9 cellular contexts compared by ENCODE assay signal in the genomic region with DNA sequence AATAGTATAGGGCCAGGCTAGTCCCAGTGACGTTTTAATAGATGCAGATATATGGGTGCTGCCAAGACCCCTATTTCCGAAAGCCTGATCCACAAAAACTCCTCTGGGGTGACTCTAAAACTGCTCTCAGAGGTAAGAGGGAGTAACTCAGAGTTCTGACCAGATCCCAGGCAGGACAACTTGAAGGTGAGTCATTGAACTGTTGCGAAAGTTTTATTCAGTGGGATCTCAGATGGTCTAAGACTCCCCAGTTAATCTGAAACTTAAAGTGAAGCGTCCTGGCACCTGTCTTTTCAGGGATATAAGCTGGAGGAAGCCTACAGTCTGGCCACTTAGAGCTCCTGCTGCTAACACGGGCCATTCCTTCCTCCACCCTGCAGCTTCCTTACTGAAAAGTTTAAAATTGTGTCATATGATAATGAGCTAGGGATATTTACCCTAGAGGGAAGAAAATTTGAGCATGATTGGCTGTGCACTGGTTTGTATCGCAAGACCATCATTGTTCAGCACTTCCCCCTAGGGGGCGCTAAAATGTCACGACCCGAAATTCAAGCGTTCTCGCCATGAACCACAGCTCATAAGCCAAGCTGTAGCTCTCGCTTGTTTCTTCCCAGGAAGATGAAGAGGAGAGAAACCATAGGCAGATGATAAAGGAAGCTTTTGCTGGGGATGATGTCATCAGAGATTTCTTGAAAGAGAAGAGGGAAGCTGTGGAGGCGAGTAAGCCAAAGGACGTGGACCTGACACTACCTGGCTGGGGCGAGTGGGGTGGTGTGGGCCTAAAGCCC. TPM values are rescaled to one million over a fixed set of nuclear protein-coding genes. Genes with fewer than 3 reads are reported as not detected.
A peak's percentile ranks its signal among the peaks of the same experiment; 100 is the strongest.
DNase-seq lines count a peak whose midpoint lies in the region; ATAC-seq and TF ChIP-seq lines count a peak whose summit lies in the region.
"Had no signal": no experiment of that assay in that cellular context is flagged by ENCODE, and none has a peak within 500 bp of the region (broad histone marks: within the 10 kb centered on the region; RNA-seq: fewer than 3 reads in every experiment).

No MANE protein-coding gene starts in this region.

- no peaks in the 10 kb centered on the region for H3K79me1 ChIP-seq in mesendoderm (ENCODE audit: low read length)

- no peaks in the 10 kb centered on the region for H3K4me1 ChIP-seq in mesendoderm (ENCODE audit: control insufficient read depth, low read depth, low read length)

- H2BK5ac ChIP-seq in mesendoderm (ENCODE audit: low read length) = no peak overlapping the region

- H3K9me3 Mint-ChIP-seq in Calu3 (ENCODE audit: low read depth, unreplicated experiment) = no peaks in the 10 kb centered on the region
- no peaks in the 10 kb centered on the region for H3K9me3 Mint-ChIP-seq in activated CD4-positive, alpha-beta memory T cell treated with anti-CD3 and anti-CD28 coated beads for 36 hours
- H3K9me3 Mint-ChIP-seq: activated naive CD4-positive, alpha-beta T cell treated with anti-CD3 and anti-CD28 coated beads, Interleukin-2, amount 50 U/mL, for 24 hours had no signal

- peaks cover 53% of the 10 kb centered on the region for H3K36me3 Mint-ChIP-seq in Calu3 (ENCODE audit: insufficient read depth, unreplicated experiment)
- H3K36me3 Mint-ChIP-seq in activated CD4-positive, alpha-beta memory T cell treated with anti-CD3 and anti-CD28 coated beads for 36 hours = peaks cover 35% of the 10 kb centered on the region

- DNase-seq in Calu3 (peak; percentile 73), H7 (peak; percentile 81), NCI-H460 (ENCODE audit: extremely low read depth, low read depth) (peak; percentile 81), mesendoderm (peak; percentile 68)
- peak; percentile 76 for DNase-seq in activated CD4-positive, alpha-beta memory T cell treated with anti-CD3 and anti-CD28 coated beads for 36 hours
- DNase-seq in effector CD4-positive, alpha-beta T cell = peak; percentile 58
- DNase-seq in stimulated activated CD8-positive, alpha-beta memory T cell treated with anti-CD3 and anti-CD28 coated beads, Interleukin-4, amount 100 ng/mL, for 1 hour (ENCODE audit: low read depth in 2 of 2, low spot score in 1 of 2) = peak; percentile 25 to 46

- no peak overlapping the region for H3K4me3 Mint-ChIP-seq in Calu3 (ENCODE audit: low read depth, unreplicated experiment)
- no peak overlapping the region for H3K4me3 Mint-ChIP-seq in activated CD4-positive, alpha-beta memory T cell treated with anti-CD3 and anti-CD28 coated beads for 36 hours
- H3K4me3 Mint-ChIP-seq: activated naive CD4-positive, alpha-beta T cell treated with anti-CD3 and anti-CD28 coated beads, Interleukin-2, amount 50 U/mL, for 24 hours had no signal

- no peaks in the 10 kb centered on the region for H3K4me1 Mint-ChIP-seq in Calu3 (ENCODE audit: low read depth, unreplicated experiment)
- H3K4me1 Mint-ChIP-seq in activated CD4-positive, alpha-beta memory T cell treated with anti-CD3 and anti-CD28 coated beads for 36 hours (ENCODE audit: low read depth) = peaks cover 4% of the 10 kb centered on the region

- POLR2A ChIA-PET in activated CD4-positive, alpha-beta memory T cell treated with anti-CD3 and anti-CD28 coated beads for 36 hours (lab: Charles Lee) = interaction anchor here (0.7 to 1.2 kb wide), 2 partner anchors 103 to 135 kb away, joined by 3 read pairs; no protein-coding TSS in a partner anchor

- no peak overlapping the region for H4K5ac ChIP-seq in mesendoderm (ENCODE audit: low read length)

- CTCF ChIA-PET in Calu3 (lab: Charles Lee) = interaction anchor here (0.6 to 1.6 kb wide), 4 partner anchors 14 to 135 kb away, joined by 3 to 18 read pairs (median 11); partner anchors contain the start of gene UTP14A
- CTCF ChIA-PET in activated CD4-positive, alpha-beta memory T cell treated with anti-CD3 and anti-CD28 coated beads for 36 hours (lab: Charles Lee) = interaction anchor here (0.6 to 3.7 kb wide), 28 partner anchors 9 to 331 kb away, joined by 3 to 102 read pairs (median 4); partner anchors contain the start of gene UTP14A

- H3K4me2 ChIP-seq in mesendoderm (ENCODE audit: low read length) = no peak overlapping the region

- H3K27me3 ChIP-seq in H7 (ENCODE audit: control insufficient read depth, insufficient read depth, low read length) (no peaks in the 10 kb centered on the region), mesendoderm (ENCODE audit: insufficient read depth, low read length, poor library complexity) (no peaks in the 10 kb centered on the region)

- H2AK5ac ChIP-seq in mesendoderm (ENCODE audit: low read length) = no peak overlapping the region

- no peak overlapping the region for H4K8ac ChIP-seq in mesendoderm (ENCODE audit: low read depth, low read length)

- no peak for ATAC-seq in HG03469 (IDR thresholded peaks at IDR 0.05; ENCODE audit: unreplicated experiment)

- H3K4ac ChIP-seq in mesendoderm (ENCODE audit: low read depth, low read length) = no peak overlapping the region

- TF ChIP-seq CTCF in Calu3 (IDR thresholded peaks at IDR 0.05; ENCODE audit: unreplicated experiment) = peak; percentile 62

- no peak overlapping the region for H3K27ac ChIP-seq in mesendoderm (ENCODE audit: low read depth, low read length)

- no peaks in the 10 kb centered on the region for H3K27me3 Mint-ChIP-seq in Calu3 (ENCODE audit: unreplicated experiment)
- no peaks in the 10 kb centered on the region for H3K27me3 Mint-ChIP-seq in activated CD4-positive, alpha-beta memory T cell treated with anti-CD3 and anti-CD28 coated beads for 36 hours
- H3K27me3 Mint-ChIP-seq: activated naive CD4-positive, alpha-beta T cell treated with anti-CD3 and anti-CD28 coated beads, Interleukin-2, amount 50 U/mL, for 24 hours had no signal

- no peak overlapping the region for H2BK15ac ChIP-seq in mesendoderm (replicated peaks; ENCODE audit: low read depth)

- H3K9ac ChIP-seq in mesendoderm (ENCODE audit: low read length) = no peak overlapping the region

- no peak overlapping the region for H3K23ac ChIP-seq in mesendoderm (ENCODE audit: low read length)

- no peak overlapping the region for H3K18ac ChIP-seq in mesendoderm (ENCODE audit: low read length)

- no peak overlapping the region for H3K27ac Mint-ChIP-seq in Calu3 (ENCODE audit: unreplicated experiment)
- no peak overlapping the region for H3K27ac Mint-ChIP-seq in activated CD4-positive, alpha-beta memory T cell treated with anti-CD3 and anti-CD28 coated beads for 36 hours

- H3K79me2 ChIP-seq in mesendoderm (ENCODE audit: control insufficient read depth, insufficient read depth, low read length) = no peaks in the 10 kb centered on the region

- intact Hi-C loops in Calu3 (cut with micrococcal nuclease; ENCODE audit: unreplicated experiment) = loop anchor here (1.0 to 2.0 kb wide), 2 partner anchors 103 to 133 kb away; no protein-coding TSS in a partner anchor
- intact Hi-C loops in activated CD4-positive, alpha-beta memory T cell treated with anti-CD3 and anti-CD28 coated beads for 36 hours (cut with micrococcal nuclease) = loop anchor here (1.0 kb wide), 2 partner anchors 103 to 135 kb away; no protein-coding TSS in a partner anchor

- no peak overlapping the region for H2BK120ac ChIP-seq in mesendoderm (ENCODE audit: low read depth, low read length)

- H3K56ac ChIP-seq in mesendoderm (ENCODE audit: low read length) = no peak overlapping the region

- H3K36me3 ChIP-seq in H7 (replicated peaks; ENCODE audit: control insufficient read depth, insufficient read depth, low read length) (peaks cover 50% of the 10 kb centered on the region), mesendoderm (ENCODE audit: control insufficient read depth, insufficient read depth, low read length) (peaks cover 2% of the 10 kb centered on the region)

- WGBS in mesendoderm (ENCODE audit: extremely low coverage, insufficient coverage, low lambda C conversion rate) = no CpG with 5 or more reads among the region's 15 CpGs

- BruUV-seq in Calu3 (replicated peaks; lab: Mats Ljungman, UMichigan) = no TSS peak

- H3K4me3 ChIP-seq in H7 (ENCODE audit: insufficient read depth, low read depth, low read length) (no peak overlapping the region), mesendoderm (ENCODE audit: low read length) (no peak overlapping the region)

RNA-seq across cellular contexts. Expression of gene UTP14A, which starts 19.5 kb away (rescaled TPM):
- 42.3 and 43.1 TPM in 2 replicates for total RNA-seq in Calu3 (2022)
- total RNA-seq in H7 (2014; rRNA removed; shearing (Covaris generic)) = 16.2 and 16.3 TPM in 2 replicates
- 50.9 and 53.6 TPM in 2 replicates for total RNA-seq in NCI-H460 (2014; rRNA removed; shearing (Covaris generic))
- polyA plus RNA-seq in NCI-H460 (2014; cell fraction: nucleus; rRNA removed) = 29.0 and 33.5 TPM in 2 replicates
- total RNA-seq in activated CD4-positive, alpha-beta memory T cell treated with anti-CD3 and anti-CD28 coated beads for 36 hours = 10 to 100 TPM; 29.9 to 31.7 TPM
- polyA plus RNA-seq in mesendoderm (2013, experiment 1 of 2) = 39.6 TPM
- 39.6 TPM for polyA plus RNA-seq in mesendoderm (2013, experiment 2 of 2)

RNA-seq across cellular contexts. Expression of gene BCORL1, which starts 56.9 kb away (rescaled TPM):
- 6.7 and 10.1 TPM in 2 replicates for total RNA-seq in Calu3 (2022)
- 2.4 and 2.5 TPM in 2 replicates for total RNA-seq in H7 (2014; rRNA removed; shearing (Covaris generic))
- total RNA-seq in NCI-H460 (2014; rRNA removed; shearing (Covaris generic)) = 2.0 and 2.8 TPM in 2 replicates
- 1.3 and 1.5 TPM in 2 replicates for polyA plus RNA-seq in NCI-H460 (2014; cell fraction: nucleus; rRNA removed)
- 10 to 100 TPM in 1 of 2 experiments, 1 to 10 TPM in 1; 9.2 to 10.5 TPM for total RNA-seq in activated CD4-positive, alpha-beta memory T cell treated with anti-CD3 and anti-CD28 coated beads for 36 hours
- polyA plus RNA-seq in mesendoderm (2013, experiment 1 of 2) = 0.70 TPM
- 0.77 TPM for polyA plus RNA-seq in mesendoderm (2013, experiment 2 of 2)
